Comparison of ENCODE assay signal across 8 cellular contexts in the genomic region with DNA sequence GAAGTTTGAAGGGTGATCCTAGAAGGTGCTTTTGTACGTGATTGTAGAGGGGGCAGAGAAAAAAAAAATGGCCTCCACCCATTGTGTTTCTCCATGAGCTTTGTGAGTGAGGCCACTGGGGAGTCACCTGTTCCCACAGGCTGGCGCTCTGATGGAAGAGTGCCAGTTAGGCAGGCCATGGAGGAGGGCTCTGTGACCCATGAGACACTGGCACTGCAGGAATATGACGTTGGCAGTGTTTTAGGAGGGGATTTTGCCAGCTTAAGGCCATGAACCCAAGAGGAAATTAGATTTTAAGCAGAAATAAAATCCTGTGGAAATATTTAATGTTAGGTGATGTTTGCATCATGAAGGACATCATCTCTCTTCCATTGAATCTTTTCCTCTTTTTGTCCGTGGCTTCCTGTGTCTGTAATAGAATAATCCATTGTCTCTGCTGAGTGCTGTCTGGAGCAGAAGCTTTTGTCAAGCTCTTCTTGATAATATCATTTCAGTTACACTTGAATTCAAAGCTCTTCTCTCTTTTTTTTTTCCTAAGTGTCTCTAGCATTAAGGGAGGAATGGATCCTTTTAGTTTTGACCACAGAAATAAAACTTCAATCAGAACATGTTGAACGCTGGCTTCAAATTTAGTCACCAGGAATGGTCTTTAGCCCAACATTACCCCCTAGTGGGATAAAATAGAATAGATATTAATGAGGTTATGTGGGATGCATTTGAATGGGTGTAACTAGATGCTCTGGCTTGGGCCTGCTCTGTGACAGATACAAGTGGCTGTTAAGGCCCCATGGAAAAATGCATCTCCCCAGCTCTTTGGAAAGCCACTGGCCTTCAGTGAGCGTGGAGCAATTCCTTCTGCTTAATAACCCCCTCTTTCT. TPM values are rescaled to one million over a fixed set of nuclear protein-coding genes. Genes with fewer than 3 reads are reported as not detected.
DNase-seq lines count a peak whose midpoint lies in the region; ATAC-seq, FAIRE-seq and TF ChIP-seq lines count a peak whose summit lies in the region.

No MANE protein-coding gene starts in this region.

- H3K27ac ChIP-seq in breast epithelium (no peak overlapping the region), left lung (no peak overlapping the region)

- peak; percentile 16 to 64 (median 52) for TF ChIP-seq CTCF in breast epithelium (IDR thresholded peaks at IDR 0.05)
- TF ChIP-seq CTCF in left lung (IDR thresholded peaks at IDR 0.05): peak; percentile 19 to 32

- H3K27me3 ChIP-seq in breast epithelium: no peaks in the 10 kb centered on the region
- H3K27me3 ChIP-seq in left lung: no peaks in the 10 kb centered on the region

- H3K4me3 ChIP-seq in breast epithelium (no peak overlapping the region), left lung (no peak overlapping the region)

- ATAC-seq in GM19463 (IDR thresholded peaks at IDR 0.05; ENCODE audit: unreplicated experiment): peak; percentile 65
- ATAC-seq in HG03521 (IDR thresholded peaks at IDR 0.05; ENCODE audit: unreplicated experiment): peak; percentile 86
- ATAC-seq in left lung: peak; percentile 88

- peak; percentile 3 for DNase-seq in DMS 273 treated with DMSO at 0.1 percent for 48 hours (lab: John Stamatoyannopoulos, UW)
- peak; percentile 61 to 87 for DNase-seq in NCI-H526 (lab: John Stamatoyannopoulos, UW)
- DNase-seq in breast epithelium (ENCODE audit: low spot score in 2 of 2): no peak
- no peak for DNase-seq in left lung
- DNase-seq in urothelium cell line (ENCODE audit: low spot score): peak; percentile 60
- no peak for DNase-seq in GDM1 (lab: John Stamatoyannopoulos, UW)

- no peak for TF ChIP-seq POLR2A in breast epithelium (IDR thresholded peaks at IDR 0.05)

- H3K36me3 ChIP-seq in breast epithelium (no peaks in the 10 kb centered on the region), left lung (no peaks in the 10 kb centered on the region)

- intact Hi-C loops in breast epithelium (cut with DNase I; ENCODE audit: low total_unique reads) (no loop called here), left lung (cut with DNase I) (loop anchor here in 1 of 2 donors (10.0 kb wide), 1 partner anchor 245 kb away; no protein-coding TSS in a partner anchor)

- FAIRE-seq in urothelium cell line (lab: Jason Lieb, UNC): no peak

- no peaks in the 10 kb centered on the region for H3K9me3 ChIP-seq in breast epithelium
- H3K9me3 ChIP-seq in left lung: no peaks in the 10 kb centered on the region

- H3K4me1 ChIP-seq in breast epithelium (no peaks in the 10 kb centered on the region), left lung (peaks cover 0 to 5% of the 10 kb centered on the region in 2 donors)

RNA-seq across cellular contexts. Expression of a gene that starts 41.0 kb away (rescaled TPM):
- 1 to 10 TPM in 1 of 3 donors, under 1 TPM in 1, not detected in 1; 0.29 to 1.3 TPM for total RNA-seq in breast epithelium
- not detected for total RNA-seq in left lung

Comparison
In these comparisons a context has a peak if more than half of its experiments do, and no peak if none do; other contexts are left out.
1. DNase-seq: peak in DMS 273 treated with DMSO at 0.1 percent for 48 hours (single experiment), NCI-H526 (2 of 2) and urothelium cell line (single experiment); none in breast epithelium (0 of 2), left lung (0 of 2) and GDM1 (single experiment).
2. Peak in every context shown above with its lines, with median percentiles within 50 percentile points of each other: ATAC-seq.